ENCODE assay signal across 15 cellular contexts in the genomic region with DNA sequence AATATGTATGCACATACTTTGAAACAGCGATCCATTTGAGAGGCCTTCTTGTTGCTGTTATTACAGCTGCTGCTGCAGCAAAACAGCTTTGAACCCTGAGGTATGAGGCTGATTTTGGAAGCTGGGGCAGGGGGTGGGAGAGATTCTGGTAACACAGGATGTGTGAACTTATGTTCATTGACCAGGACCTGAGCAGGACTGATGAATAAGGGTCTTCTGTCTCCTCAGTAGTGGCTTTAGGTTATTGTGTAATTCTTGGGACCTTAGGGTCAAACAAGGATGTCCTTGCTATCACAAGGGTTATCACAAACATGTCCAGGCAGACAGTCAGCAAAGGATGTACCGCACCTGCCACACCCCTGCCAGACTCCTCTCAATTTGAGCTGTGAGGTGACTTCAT.
"Had no signal": no experiment of that assay in that cellular context is flagged by ENCODE, and none has a peak within 500 bp of the region (broad histone marks: within the 10 kb centered on the region; RNA-seq: fewer than 3 reads in every experiment).

No MANE protein-coding gene starts in this region.

- H3K36me3 Mint-ChIP-seq: activated CD4-positive, alpha-beta memory T cell treated with anti-CD3 and anti-CD28 coated beads for 36 hours; WTC11 had no signal

- H3K27ac ChIP-seq: cardiac muscle cell, hepatocyte had no signal

- DNase-seq: activated CD4-positive, alpha-beta memory T cell treated with anti-CD3 and anti-CD28 coated beads for 36 hours; activated CD8-positive, alpha-beta memory T cell treated with anti-CD3 and anti-CD28 coated beads, Interleukin-2, amount 50 U/mL, for 4 hours; activated effector memory CD4-positive, alpha-beta T cell treated with Interleukin-2 at 50 U/mL for 16 hours; activated naive CD4-positive, alpha-beta T cell treated with anti-CD3 and anti-CD28 coated beads, Interleukin-2, amount 50 U/mL, for 16 hours; activated T-cell treated with anti-CD3 and anti-CD28 coated beads, Interleukin-2, amount 50 U/mL, for 4 hours; nephron progenitor cell; occipital lobe; stimulated activated CD8-positive, alpha-beta memory T cell treated with anti-CD3 and anti-CD28 coated beads, Interleukin-4, amount 100 ng/mL, for 48 hours; stimulated activated naive CD4-positive, alpha-beta T cell treated with Interleukin-2 at 50 U/mL for 16 hours; uterus had no signal

- H3K4me3 Mint-ChIP-seq: activated CD4-positive, alpha-beta memory T cell treated with anti-CD3 and anti-CD28 coated beads for 36 hours; activated CD4-positive, alpha-beta T cell treated with anti-CD3 and anti-CD28 coated beads for 36 hours; activated T-cell treated with anti-CD3 and anti-CD28 coated beads, Interleukin-2, amount 50 U/mL, for 4 hours; nephron progenitor cell; WTC11 had no signal

- H3K27ac Mint-ChIP-seq: activated CD4-positive, alpha-beta memory T cell treated with anti-CD3 and anti-CD28 coated beads for 36 hours; activated CD4-positive, alpha-beta T cell treated with anti-CD3 and anti-CD28 coated beads for 36 hours; progenitor cell of endocrine pancreas had no signal

- H3K27me3 Mint-ChIP-seq: activated CD4-positive, alpha-beta memory T cell treated with anti-CD3 and anti-CD28 coated beads for 36 hours; activated CD4-positive, alpha-beta T cell treated with anti-CD3 and anti-CD28 coated beads for 36 hours; progenitor cell of endocrine pancreas had no signal

- H3K9me3 Mint-ChIP-seq: activated CD4-positive, alpha-beta memory T cell treated with anti-CD3 and anti-CD28 coated beads for 36 hours; activated T-cell treated with anti-CD3 and anti-CD28 coated beads, Interleukin-2, amount 50 U/mL, for 4 hours; nephron progenitor cell; WTC11 had no signal

- ATAC-seq: activated CD4-positive, alpha-beta T cell treated with anti-CD3 and anti-CD28 coated beads for 36 hours; activated T-cell treated with anti-CD3 and anti-CD28 coated beads, Interleukin-2, amount 50 U/mL, for 4 hours; WTC11 had no signal
